ENCODE assay signal across 10 cellular contexts in the genomic region with DNA sequence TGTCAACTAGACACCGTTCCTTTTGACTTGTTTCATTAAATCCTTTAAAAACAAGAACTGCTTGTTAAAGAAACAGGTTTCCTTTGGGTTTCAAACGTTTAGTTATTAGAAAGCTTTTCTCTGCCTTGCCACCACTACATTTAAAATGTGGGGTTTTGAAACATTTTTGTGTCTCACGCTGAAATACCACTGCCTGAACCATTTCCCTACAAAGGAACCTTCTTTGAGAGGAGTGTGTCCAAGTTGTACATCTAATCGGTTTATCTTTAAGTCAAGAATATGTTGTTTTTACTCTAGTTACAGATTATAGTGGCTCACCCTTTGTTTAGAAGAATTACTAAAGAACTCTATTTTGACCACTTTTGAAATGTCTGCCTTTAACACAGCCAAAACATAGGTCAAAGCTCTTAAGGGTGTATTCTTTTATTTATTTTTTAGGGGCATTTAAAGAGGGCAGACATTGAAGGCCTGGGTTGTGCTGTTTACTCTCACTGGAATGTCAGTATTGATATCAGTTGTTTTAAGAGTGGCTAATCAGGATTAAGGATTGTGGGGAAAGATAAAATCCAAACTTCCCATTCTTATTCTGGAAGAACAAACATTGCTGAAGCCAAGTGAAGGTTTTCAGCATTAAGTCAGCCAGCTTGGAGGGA.
DNase-seq lines count a peak whose midpoint lies in the region; ATAC-seq and TF ChIP-seq lines count a peak whose summit lies in the region.
"Had no signal": no experiment of that assay in that cellular context is flagged by ENCODE, and none has a peak within 500 bp of the region (broad histone marks: within the 10 kb centered on the region; RNA-seq: fewer than 3 reads in every experiment).

No MANE protein-coding gene starts in this region.

- POLR2A ChIA-PET in RWPE1 (lab: Yijun Ruan, JAX; ENCODE audit: low non-redundant PET): no interaction called here

- no peaks in the 10 kb centered on the region for H3K9me3 ChIP-seq in right atrium auricular region
- no peaks in the 10 kb centered on the region for H3K9me3 ChIP-seq in breast epithelium
- H3K9me3 ChIP-seq in upper lobe of right lung: no peaks in the 10 kb centered on the region

- peaks cover 10% of the 10 kb centered on the region for H3K9me3 Mint-ChIP-seq in mesothelial cell of epicardium

- no peak for ATAC-seq in Right ventricle myocardium superior (ENCODE audit: poor library complexity)
- ATAC-seq in upper lobe of right lung: no peak

- TF ChIP-seq POLR2A in breast epithelium (IDR thresholded peaks at IDR 0.05): no peak

- intact Hi-C loops in Right ventricle myocardium superior (cut with DNase I): no loop called here
- intact Hi-C loops in breast epithelium (cut with DNase I; ENCODE audit: low total_unique reads): no loop called here
- intact Hi-C loops in upper lobe of right lung (cut with DNase I): no loop called here

- CTCF ChIA-PET in RWPE1 (lab: Yijun Ruan, JAX): no interaction called here

- H3K4me3 ChIP-seq in right atrium auricular region (no peak overlapping the region), breast epithelium (no peak overlapping the region), upper lobe of right lung (no peak overlapping the region)

- H3K36me3 ChIP-seq in right atrium auricular region (no peaks in the 10 kb centered on the region), breast epithelium (no peaks in the 10 kb centered on the region), upper lobe of right lung (no peaks in the 10 kb centered on the region)

- peaks cover 0 to 88% of the 10 kb centered on the region in 2 donors for H3K4me1 ChIP-seq in right atrium auricular region
- H3K4me1 ChIP-seq in breast epithelium: peaks cover 0 to 5% of the 10 kb centered on the region in 2 donors
- peaks cover 48% of the 10 kb centered on the region for H3K4me1 ChIP-seq in upper lobe of right lung

- H3K4me1 Mint-ChIP-seq in mesothelial cell of epicardium: peaks cover 17% of the 10 kb centered on the region

- H3K4me3 Mint-ChIP-seq in mesothelial cell of epicardium: no peak overlapping the region

- H3K27ac ChIP-seq in right atrium auricular region (peak overlapping the region; percentile 74 to 84), breast epithelium (peak overlapping the region; percentile 46 to 68), upper lobe of right lung (peak overlapping the region; percentile 43), RWPE1 (no peak overlapping the region)
- H3K27ac ChIP-seq: VCaP had no signal

- H3K27ac Mint-ChIP-seq in mesothelial cell of epicardium: peak overlapping the region; percentile 6

- no peaks in the 10 kb centered on the region for H3K27me3 Mint-ChIP-seq in mesothelial cell of epicardium (ENCODE audit: low read depth)

- TF ChIP-seq CTCF in right atrium auricular region (IDR thresholded peaks at IDR 0.05) (no peak), breast epithelium (IDR thresholded peaks at IDR 0.05) (no peak), mesothelial cell of epicardium (IDR thresholded peaks at IDR 0.05; ENCODE audit: unreplicated experiment) (no peak), upper lobe of right lung (IDR thresholded peaks at IDR 0.05) (no peak), RWPE1 (conservative IDR thresholded peaks at IDR 0.05; ENCODE audit: low read depth) (no peak)

- peaks cover 9% of the 10 kb centered on the region for H3K36me3 Mint-ChIP-seq in mesothelial cell of epicardium

- DNase-seq in right atrium auricular region (ENCODE audit: low spot score) (no peak), Right ventricle myocardium superior (no peak), breast epithelium (ENCODE audit: low spot score in 2 of 2) (no peak), mesothelial cell of epicardium (ENCODE audit: low spot score in 2 of 2, unreplicated experiment in 2 of 2) (no peak), upper lobe of right lung (no peak), NCI-H2107 (lab: John Stamatoyannopoulos, UW) (no peak), RWPE1 (ENCODE audit: low spot score) (no peak), DMS153 (lab: John Stamatoyannopoulos, UW) (no peak)
- DNase-seq: NCI-H187 had no signal

- H3K27me3 ChIP-seq in right atrium auricular region (no peaks in the 10 kb centered on the region), breast epithelium (no peaks in the 10 kb centered on the region), upper lobe of right lung (no peaks in the 10 kb centered on the region)
